In the genomic region with DNA sequence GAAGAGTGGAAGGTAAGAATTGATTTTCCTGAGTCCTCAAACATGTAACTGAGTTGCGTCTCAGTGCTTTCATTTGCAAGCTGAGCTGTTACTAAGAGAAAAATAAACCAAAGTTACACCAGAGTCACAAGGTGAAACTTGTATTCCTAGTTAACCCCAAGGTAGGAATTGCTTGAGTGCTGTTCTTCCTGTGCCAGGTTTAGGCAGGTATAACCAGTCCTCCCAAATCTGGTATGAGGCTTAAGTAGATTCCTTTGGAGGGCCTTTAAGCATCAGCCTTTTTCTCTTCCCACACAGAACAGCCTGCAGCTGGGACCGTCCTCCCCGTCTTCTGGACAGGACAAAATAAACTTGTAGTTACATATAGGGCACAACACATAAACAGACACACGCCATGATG, we compare ENCODE assay signal across 20 cellular contexts. TPM values are rescaled to one million over a fixed set of nuclear protein-coding genes. Genes with fewer than 3 reads are reported as not detected.
DNase-seq lines count a peak whose midpoint lies in the region; ATAC-seq and TF ChIP-seq lines count a peak whose summit lies in the region.
"Had no signal": no experiment of that assay in that cellular context is flagged by ENCODE, and none has a peak within 500 bp of the region (broad histone marks: within the 10 kb centered on the region; RNA-seq: fewer than 3 reads in every experiment).

No MANE protein-coding gene starts in this region.

- H3K4me1 Mint-ChIP-seq in MCF 10A (ENCODE audit: insufficient read depth, unreplicated experiment): peaks cover 11% of the 10 kb centered on the region
- peaks cover 11% of the 10 kb centered on the region for H3K4me1 Mint-ChIP-seq in nephron

- no peak for ATAC-seq in GM21825 (IDR thresholded peaks at IDR 0.05; ENCODE audit: unreplicated experiment)
- ATAC-seq: A549, K562 had no signal

- intact Hi-C loops in mammary epithelial cell (cut with micrococcal nuclease) (loop anchor here (10.0 kb wide), 1 partner anchor 262 kb away; no protein-coding TSS in a partner anchor), MCF 10A (cut with micrococcal nuclease) (no loop called here), thyroid gland (cut with DNase I) (no loop called here), vagina (cut with DNase I) (no loop called here)

- H4K20me1 ChIP-seq in mammary epithelial cell (ENCODE audit: insufficient read depth, low read length): no peaks in the 10 kb centered on the region

- 43% methylated on average over 4 of the region's 4 CpGs for WGBS in mammary epithelial cell (ENCODE audit: low coverage, missing lambda C conversion rate)
- WGBS in thyroid gland, 2 donors: 57 to 60% methylated on average over 4 of the region's 4 CpGs

- H2AFZ ChIP-seq in mammary epithelial cell (ENCODE audit: low read depth, low read length): peak overlapping the region; percentile 7

- H3K27me3 ChIP-seq in mammary epithelial cell (ENCODE audit: insufficient read depth, low read length): no peaks in the 10 kb centered on the region
- H3K27me3 ChIP-seq in thyroid gland: no peaks in the 10 kb centered on the region
- H3K27me3 ChIP-seq in vagina: no peaks in the 10 kb centered on the region

- TF ChIP-seq CTCF in mammary epithelial cell (conservative IDR thresholded peaks at IDR 0.05 in 1 of 2, IDR thresholded peaks at IDR 0.05 in 1 of 2; ENCODE audit: extremely low read depth in 1 of 2, insufficient read depth in 1 of 2, low read depth in 1 of 2, low read length in 2 of 2) (no peak), MCF 10A (IDR thresholded peaks at IDR 0.05; ENCODE audit: unreplicated experiment) (no peak), nephron (IDR thresholded peaks at IDR 0.05; ENCODE audit: unreplicated experiment in 3 of 3) (no peak), thyroid gland (IDR thresholded peaks at IDR 0.05) (no peak), vagina (IDR thresholded peaks at IDR 0.05) (no peak)

- H3K27ac Mint-ChIP-seq in MCF 10A (ENCODE audit: low read depth, unreplicated experiment) (no peak overlapping the region), nephron (no peak overlapping the region)
- H3K27ac Mint-ChIP-seq: CD4-positive, alpha-beta T cell had no signal

- no peaks in the 10 kb centered on the region for H3K79me2 ChIP-seq in mammary epithelial cell (ENCODE audit: insufficient read depth, low read length)

- H3K36me3 ChIP-seq in mammary epithelial cell (ENCODE audit: insufficient read depth, low read length): no peaks in the 10 kb centered on the region
- H3K36me3 ChIP-seq in thyroid gland: no peaks in the 10 kb centered on the region
- no peaks in the 10 kb centered on the region for H3K36me3 ChIP-seq in vagina
- H3K36me3 ChIP-seq: HAP-1 had no signal

- H3K27ac ChIP-seq in mammary epithelial cell (ENCODE audit: insufficient read depth, low read depth, low read length) (no peak overlapping the region), thyroid gland (peak overlapping the region in 2 of 3 donors; percentile 32 to 52), vagina (no peak overlapping the region)
- H3K27ac ChIP-seq: 22Rv1, A549, C4-2B had no signal

- H3K9ac ChIP-seq in mammary epithelial cell (ENCODE audit: insufficient read depth, low read length): no peak overlapping the region

- H3K4me1 ChIP-seq in mammary epithelial cell (ENCODE audit: insufficient read depth, low read length): peaks cover 12% of the 10 kb centered on the region
- peaks cover 0 to 9% of the 10 kb centered on the region in 2 donors for H3K4me1 ChIP-seq in thyroid gland
- H3K4me1 ChIP-seq in vagina: peaks cover 15% of the 10 kb centered on the region
- H3K4me1 ChIP-seq: Caco-2, HAP-1 had no signal

- H3K4me3 ChIP-seq in mammary epithelial cell (replicated peaks in 1 of 3; ENCODE audit: insufficient read depth in 1 of 3, low read depth in 2 of 3, low read length in 3 of 3): no peak overlapping the region
- H3K4me3 ChIP-seq in thyroid gland (replicated peaks in 1 of 3): no peak overlapping the region
- H3K4me3 ChIP-seq in vagina: no peak overlapping the region
- H3K4me3 ChIP-seq: A549, HAP-1, K562 had no signal

- dilution Hi-C loops in mammary epithelial cell (cut with HindIII; ENCODE audit: low sequenced_read_pairs): no loop called here

- H3K4me3 Mint-ChIP-seq in MCF 10A (ENCODE audit: unreplicated experiment) (no peak overlapping the region), nephron (peak overlapping the region in 2 of 3 experiments; percentile 44 to 53)
- H3K4me3 Mint-ChIP-seq: CD4-positive, alpha-beta T cell had no signal

- H3K36me3 Mint-ChIP-seq in MCF 10A (ENCODE audit: insufficient read depth, unreplicated experiment) (no peaks in the 10 kb centered on the region), nephron (ENCODE audit: low read depth) (no peaks in the 10 kb centered on the region)

- in situ Hi-C loops in mammary epithelial cell (cut with MboI; ENCODE audit: low sequenced_read_pairs in 2 of 2): no loop called here

- H3K4me2 ChIP-seq in mammary epithelial cell (ENCODE audit: insufficient read depth, low read depth, low read length): no peak overlapping the region
- H3K4me2 ChIP-seq: A549 had no signal

- no peaks in the 10 kb centered on the region for H3K9me3 Mint-ChIP-seq in MCF 10A (ENCODE audit: unreplicated experiment)
- no peaks in the 10 kb centered on the region for H3K9me3 Mint-ChIP-seq in nephron
- H3K9me3 Mint-ChIP-seq: CD4-positive, alpha-beta T cell had no signal

- peaks cover 18% of the 10 kb centered on the region for H3K27me3 Mint-ChIP-seq in MCF 10A (ENCODE audit: insufficient read depth, unreplicated experiment)
- H3K27me3 Mint-ChIP-seq in nephron (ENCODE audit: low read depth): peaks cover 56% of the 10 kb centered on the region

- DNase-seq in mammary epithelial cell: no peak
- DNase-seq in MCF 10A (ENCODE audit: unreplicated experiment): no peak
- DNase-seq in thyroid gland: peak; percentile 17 to 31
- DNase-seq in vagina (ENCODE audit: extremely low spot score in 2 of 2): no peak
- DNase-seq in NCI-H345 (lab: John Stamatoyannopoulos, UW): no peak
- DNase-seq: AML-193; Caco-2; CD4-positive, alpha-beta T cell; DMS153; DMS79; GDM1; IMR-90 had no signal

- TF ChIP-seq POLR2A in thyroid gland (IDR thresholded peaks at IDR 0.05) (no peak), vagina (IDR thresholded peaks at IDR 0.05) (no peak)

- no TSS peak for BruUV-seq in mammary epithelial cell (replicated peaks; lab: Mats Ljungman, UMichigan)
- BruUV-seq in MCF 10A (replicated peaks; lab: Mats Ljungman, UMichigan): no TSS peak

- POLR2A ChIA-PET in MCF 10A (lab: Yijun Ruan, JAX): interaction anchor here (0.6 kb wide), 2 partner anchors 33 to 478 kb away, joined by 3 read pairs; no protein-coding TSS in a partner anchor

- CTCF ChIA-PET in mammary epithelial cell (lab: Charles Lee; ENCODE audit: low non-redundant PET) (no interaction called here), MCF 10A (lab: Yijun Ruan, JAX) (interaction anchor here (4.2 kb wide), 1 partner anchor 13 kb away, joined by 36 read pairs; no protein-coding TSS in a partner anchor)

- H3K9me3 ChIP-seq in mammary epithelial cell (replicated peaks; ENCODE audit: insufficient read depth, low read length) (no peaks in the 10 kb centered on the region), thyroid gland (no peaks in the 10 kb centered on the region), vagina (no peaks in the 10 kb centered on the region)
- H3K9me3 ChIP-seq: A549, Caco-2, HAP-1 had no signal

RNA-seq across cellular contexts. Expression of gene BTC, which starts 2.3 kb away (rescaled TPM):
- total RNA-seq in mammary epithelial cell: 1 to 10 TPM in 1 of 2 donors, under 1 TPM in 1; 0.89 to 2.5 TPM
- 0.42 TPM for polyA plus RNA-seq in mammary epithelial cell
- polyA minus RNA-seq in mammary epithelial cell: not detected
- total RNA-seq in MCF 10A (2022): 1.7 and 4.0 TPM in 2 replicates
- total RNA-seq in thyroid gland: 1 to 10 TPM; 6.2 to 7.9 (median 7.6) TPM
- 0.74 TPM for total RNA-seq in vagina
- total RNA-seq: CD4-positive, alpha-beta T cell; IMR-90; K562 had no signal
- polyA plus RNA-seq: BJ, IMR-90, K562 had no signal

Comparison
In these comparisons a context has a peak if more than half of its experiments do, and no peak if none do; other contexts are left out.
1. DNase-seq: peak in thyroid gland (2 of 2); none in mammary epithelial cell (single experiment), MCF 10A (single experiment), vagina (0 of 2) and NCI-H345 (single experiment).
2. H3K27ac ChIP-seq: peak in thyroid gland (2 of 3); none in mammary epithelial cell (single experiment) and vagina (single experiment).